In the genomic region with DNA sequence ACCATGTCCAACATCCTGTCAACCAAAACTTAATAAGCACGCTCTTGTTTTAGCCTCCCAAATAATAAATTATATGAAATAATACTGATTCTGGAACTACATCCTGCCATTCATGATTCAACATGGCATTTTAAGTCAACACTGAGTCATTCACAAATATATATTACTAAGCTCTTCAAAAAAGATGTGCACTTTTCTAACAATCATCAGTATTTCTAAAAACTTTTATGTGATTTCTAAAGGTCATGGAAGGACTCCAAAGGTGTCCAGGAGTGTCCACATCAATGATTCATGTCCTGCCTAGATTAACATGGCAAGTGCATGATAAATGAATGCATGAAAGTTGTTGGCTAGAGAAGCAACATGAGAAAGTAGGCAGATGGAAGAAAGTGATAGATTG, we compare ENCODE assay signal across 26 cellular contexts. TPM values are rescaled to one million over a fixed set of nuclear protein-coding genes. Genes with fewer than 3 reads are reported as not detected.
DNase-seq lines count a peak whose midpoint lies in the region; ATAC-seq, FAIRE-seq and TF ChIP-seq lines count a peak whose summit lies in the region.
"Had no signal": no experiment of that assay in that cellular context is flagged by ENCODE, and none has a peak within 500 bp of the region (broad histone marks: within the 10 kb centered on the region; RNA-seq: fewer than 3 reads in every experiment).

No MANE protein-coding gene starts in this region.

- peaks cover 3% of the 10 kb centered on the region for H3K36me3 Mint-ChIP-seq in effector memory CD8-positive, alpha-beta T cell (ENCODE audit: insufficient read depth)
- H3K36me3 Mint-ChIP-seq: activated CD4-positive, alpha-beta memory T cell treated with anti-CD3 and anti-CD28 coated beads for 36 hours had no signal

- no peak overlapping the region for H3K27ac Mint-ChIP-seq in effector memory CD8-positive, alpha-beta T cell
- H3K27ac Mint-ChIP-seq: activated B cell treated with CpG ODN at 0.5 μM for 24 hours; activated CD4-positive, alpha-beta memory T cell treated with anti-CD3 and anti-CD28 coated beads for 36 hours; IgD-negative memory B cell; nephron progenitor cell; stimulated activated naive CD8-positive, alpha-beta T cell treated with anti-CD3 and anti-CD28 coated beads, Interleukin-15, Interleukin-2, amounts not matched to agents 100 ng/mL and 50 ng/mL, for 24 hours had no signal

- no peak for TF ChIP-seq CTCF in fibroblast of lung (conservative IDR thresholded peaks at IDR 0.05 in 1 of 2, IDR thresholded peaks at IDR 0.05 in 1 of 2; ENCODE audit: low read depth in 1 of 2, low read length in 2 of 2)

- no peaks in the 10 kb centered on the region for H3K9me3 ChIP-seq in fibroblast of lung (ENCODE audit: control insufficient read depth, insufficient read depth, low read depth, low read length)
- H3K9me3 ChIP-seq: esophagus muscularis mucosa, transverse colon had no signal

- DNase-seq in HCEC 1CT (peak; percentile 70), RPMI7951 (ENCODE audit: low read depth) (peak; percentile 41), fibroblast of lung (ENCODE audit: low read depth in 2 of 2) (peak; percentile 3 to 51), CD1c-positive myeloid dendritic cell (ENCODE audit: extremely low spot score) (no peak), OCI-M1 (lab: John Stamatoyannopoulos, UW) (no peak), RCC 7860 (ENCODE audit: low spot score) (no peak)
- no peak for DNase-seq in effector memory CD8-positive, alpha-beta T cell
- DNase-seq: activated B cell treated with CpG ODN at 0.5 μM for 24 hours; activated CD4-positive, alpha-beta memory T cell treated with anti-CD3 and anti-CD28 coated beads for 36 hours; activated naive CD4-positive, alpha-beta T cell; amygdala; left lung; MM.1S; NCI-H1436 treated with DMSO at 0.1 percent for 48 hours; nephron progenitor cell; PC-9; posterior cingulate gyrus; stimulated activated CD4-positive, alpha-beta T cell treated with anti-CD3 and anti-CD28 coated beads, Interleukin-2, amount 100 ng/mL, for 48 hours; transverse colon had no signal

- no peak overlapping the region for H3K4me3 Mint-ChIP-seq in effector memory CD8-positive, alpha-beta T cell
- H3K4me3 Mint-ChIP-seq: activated B cell treated with CpG ODN at 0.5 μM for 24 hours; activated CD4-positive, alpha-beta memory T cell treated with anti-CD3 and anti-CD28 coated beads for 36 hours; central memory CD8-positive, alpha-beta T cell; IgD-negative memory B cell; nephron progenitor cell; stimulated activated naive CD8-positive, alpha-beta T cell treated with anti-CD3 and anti-CD28 coated beads, Interleukin-15, Interleukin-2, amounts not matched to agents 100 ng/mL and 50 ng/mL, for 24 hours had no signal

- no peak overlapping the region for H3K27ac ChIP-seq in fibroblast of lung (ENCODE audit: insufficient read depth, low read length)
- H3K27ac ChIP-seq: left lung, PC-9, skin epidermis, transverse colon had no signal

- no peaks in the 10 kb centered on the region for H3K36me3 ChIP-seq in fibroblast of lung (ENCODE audit: control insufficient read depth, insufficient read depth, low read length)
- H3K36me3 ChIP-seq: esophagus muscularis mucosa, left lung, transverse colon had no signal

- H3K4me2 ChIP-seq in fibroblast of lung (ENCODE audit: extremely low read depth, insufficient read depth, low read length): no peak overlapping the region
- H3K4me2 ChIP-seq: PC-9 had no signal

- peaks cover 6 to 7% of the 10 kb centered on the region in 2 donors for H3K9me3 Mint-ChIP-seq in effector memory CD8-positive, alpha-beta T cell
- H3K9me3 Mint-ChIP-seq: nephron progenitor cell had no signal

- H3K4me3 ChIP-seq in fibroblast of lung (replicated peaks in 1 of 4; ENCODE audit: control extremely low read depth in 1 of 4, insufficient read depth in 1 of 4, low read depth in 3 of 4, low read length in 4 of 4): no peak overlapping the region
- H3K4me3 ChIP-seq: esophagus muscularis mucosa, left lung, PC-9, skin epidermis, transverse colon had no signal

- no peak for FAIRE-seq in RCC 7860 (lab: Jason Lieb, UNC)
- FAIRE-seq: GM18507 had no signal

- H3K27me3 Mint-ChIP-seq in effector memory CD8-positive, alpha-beta T cell: no peaks in the 10 kb centered on the region
- H3K27me3 Mint-ChIP-seq: activated B cell treated with CpG ODN at 0.5 μM for 24 hours; activated CD4-positive, alpha-beta memory T cell treated with anti-CD3 and anti-CD28 coated beads for 36 hours; central memory CD8-positive, alpha-beta T cell; IgD-negative memory B cell; stimulated activated naive CD8-positive, alpha-beta T cell treated with anti-CD3 and anti-CD28 coated beads, Interleukin-15, Interleukin-2, amounts not matched to agents 100 ng/mL and 50 ng/mL, for 24 hours had no signal

- no peaks in the 10 kb centered on the region for H3K79me2 ChIP-seq in fibroblast of lung (ENCODE audit: control insufficient read depth, insufficient read depth, low read length)

- H3K4me1 ChIP-seq in fibroblast of lung (ENCODE audit: control insufficient read depth, extremely low read depth, insufficient read depth, low read length): no peaks in the 10 kb centered on the region
- H3K4me1 ChIP-seq: left lung, transverse colon had no signal

- H2AFZ ChIP-seq in fibroblast of lung (ENCODE audit: low read length): no peak overlapping the region
- H2AFZ ChIP-seq: PC-9 had no signal

- H3K4me1 Mint-ChIP-seq in effector memory CD8-positive, alpha-beta T cell (ENCODE audit: low read depth in 2 of 2): no peaks in the 10 kb centered on the region
- H3K4me1 Mint-ChIP-seq: activated B cell treated with CpG ODN at 0.5 μM for 24 hours; central memory CD8-positive, alpha-beta T cell; IgD-negative memory B cell; nephron progenitor cell had no signal

- no peak overlapping the region for H3K9ac ChIP-seq in fibroblast of lung (ENCODE audit: insufficient read depth, low read length)

- H3K27me3 ChIP-seq in fibroblast of lung (ENCODE audit: control insufficient read depth, insufficient read depth, low read length): no peaks in the 10 kb centered on the region
- H3K27me3 ChIP-seq: esophagus muscularis mucosa, left lung, transverse colon had no signal

- H4K20me1 ChIP-seq in fibroblast of lung (ENCODE audit: control insufficient read depth, extremely low read depth, insufficient read depth, low read length): no peaks in the 10 kb centered on the region

- no peak for ATAC-seq in effector memory CD8-positive, alpha-beta T cell (replicated peaks)
- ATAC-seq: left lung had no signal

RNA-seq across cellular contexts. Expression of a gene that starts 51.6 kb away (rescaled TPM):
- 5.3 and 8.2 TPM in 2 replicates for total RNA-seq in RPMI7951 (2014; rRNA removed; shearing (Covaris generic))
- 0.77 and 3.1 TPM in 2 replicates for total RNA-seq in fibroblast of lung
- polyA plus RNA-seq in fibroblast of lung: 9.4 and 10.6 TPM in 2 replicates
- 7.9 and 9.9 TPM in 2 replicates for polyA plus RNA-seq in fibroblast of lung (2012)
- polyA minus RNA-seq in fibroblast of lung (ENCODE audit: low replicate concordance): 2.5 and 18.5 TPM in 2 replicates
- total RNA-seq: activated B cell treated with CpG ODN at 0.5 μM for 24 hours; activated CD4-positive, alpha-beta memory T cell treated with anti-CD3 and anti-CD28 coated beads for 36 hours; T-helper 2 cell treated with Interferon-gamma antibody and Interleukin-4, amounts not matched to agents 100 ng/mL and 5 ng/mL, for 36 hours had no signal
- polyA plus RNA-seq: IgD-negative memory B cell had no signal

Comparison
In these comparisons a context has a peak if more than half of its experiments do, and no peak if none do; other contexts are left out.
1. DNase-seq: peak in HCEC 1CT (single experiment), RPMI7951 (single experiment) and fibroblast of lung (2 of 2); none in effector memory CD8-positive, alpha-beta T cell (0 of 3), CD1c-positive myeloid dendritic cell (single experiment), OCI-M1 (single experiment) and RCC 7860 (single experiment).